1 cellular context compared by ENCODE assay signal in genomic region chr1:206923961-206924548, GRCh38.
A peak's percentile ranks its signal among the peaks of the same experiment; 100 is the strongest.
TF ChIP-seq lines count a peak whose summit lies in the region.

No MANE protein-coding gene starts in this region.

TF ChIP-seq in HepG2, 621 proteins besides CTCF, POLR2A, EP300 and RAD21:
- TF ChIP-seq BHLHE40 (IDR thresholded peaks at IDR 0.05; ENCODE audit: low read length) (0 out of 2 replicates have a peak, but pooled peaks have one; percentile 4), ZNF646 (CRISPR knock-in tag; IDR thresholded peaks at IDR 0.05) (peak; percentile 94), JUNB (CRISPR knock-in tag; IDR thresholded peaks at IDR 0.05; ENCODE audit: borderline replicate concordance) (0 out of 2 replicates have a peak, but pooled peaks have one; percentile 5), SKIL (CRISPR knock-in tag; IDR thresholded peaks at IDR 0.05; ENCODE audit: borderline replicate concordance) (0 out of 2 replicates have a peak, but pooled peaks have one; percentile 4), ETV6 (CRISPR knock-in tag; conservative IDR thresholded peaks at IDR 0.05) (no peak), KMT2B (CRISPR knock-in tag; IDR thresholded peaks at IDR 0.05) (no peak)
TF ChIP-seq in HepG2: peak in this region for 4.
